Comparison of ENCODE assay signal across 10 cellular contexts in the genomic region with DNA sequence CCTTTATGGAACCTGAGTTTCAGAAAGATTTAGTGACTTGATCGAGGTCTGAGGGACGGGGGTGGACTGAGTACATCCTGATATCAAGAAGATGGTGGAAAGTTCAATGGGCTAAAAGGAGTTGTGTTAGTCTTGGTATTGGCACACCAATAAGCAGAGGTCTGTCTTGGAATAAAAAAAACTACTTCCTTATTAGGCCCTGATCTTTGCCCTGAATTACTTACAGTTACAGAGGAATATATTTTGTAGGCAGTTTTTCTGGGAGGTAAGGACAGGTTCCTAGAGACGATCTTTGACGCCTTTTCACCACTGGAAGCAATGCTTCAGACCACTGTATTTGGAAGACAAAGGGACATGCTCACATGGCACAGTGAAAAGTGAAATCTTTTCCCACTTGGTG. TPM values are rescaled to one million over a fixed set of nuclear protein-coding genes. Genes with fewer than 3 reads are reported as not detected.
DNase-seq lines count a peak whose midpoint lies in the region; ATAC-seq and TF ChIP-seq lines count a peak whose summit lies in the region.
"Had no signal": no experiment of that assay in that cellular context is flagged by ENCODE, and none has a peak within 500 bp of the region (broad histone marks: within the 10 kb centered on the region; RNA-seq: fewer than 3 reads in every experiment).

No MANE protein-coding gene starts in this region.

- no peaks in the 10 kb centered on the region for H3K27me3 ChIP-seq in Panc1 (ENCODE audit: control insufficient read depth, insufficient read depth, low read length)
- H3K27me3 ChIP-seq in smooth muscle cell (ENCODE audit: low read depth), result no peaks in the 10 kb centered on the region

- H3K36me3 ChIP-seq in Panc1 (ENCODE audit: control insufficient read depth, insufficient read depth, low read length), result no peaks in the 10 kb centered on the region
- H3K36me3 ChIP-seq in smooth muscle cell (ENCODE audit: low read depth), result no peaks in the 10 kb centered on the region

- CTCF ChIA-PET in activated CD4-positive, alpha-beta T cell treated with anti-CD3 and anti-CD28 coated beads, Interleukin-2, amount 10 ng/mL, durations not matched to agents 7 days and 5 days (lab: Charles Lee), result no interaction called here
- CTCF ChIA-PET in Panc1 (lab: Charles Lee), result no interaction called here

- no peaks in the 10 kb centered on the region for H3K79me2 ChIP-seq in smooth muscle cell (ENCODE audit: low read depth)

- peak overlapping the region; percentile 84 for H3K4me2 ChIP-seq in smooth muscle cell

- 56% methylated on average over 4 of the region's 4 CpGs for WGBS in smooth muscle cell (ENCODE audit: low lambda C conversion rate)

- peak overlapping the region; percentile 30 for H2AFZ ChIP-seq in smooth muscle cell (ENCODE audit: low read depth)

- H4K20me1 ChIP-seq in smooth muscle cell (ENCODE audit: low read depth), result no peaks in the 10 kb centered on the region

- POLR2A ChIA-PET in activated CD4-positive, alpha-beta T cell treated with anti-CD3 and anti-CD28 coated beads, Interleukin-2, amount 10 ng/mL, durations not matched to agents 7 days and 5 days (lab: Charles Lee), result no interaction called here
- POLR2A ChIA-PET in Panc1 (lab: Charles Lee), result no interaction called here

- peak overlapping the region; percentile 46 for H3K4me3 Mint-ChIP-seq in activated CD4-positive, alpha-beta T cell treated with anti-CD3 and anti-CD28 coated beads, Interleukin-2, amount 10 ng/mL, durations not matched to agents 7 days and 5 days
- peak overlapping the region; percentile 78 for H3K4me3 Mint-ChIP-seq in glutamatergic neuron (ENCODE audit: unreplicated experiment)

- no peaks in the 10 kb centered on the region for H3K9me3 Mint-ChIP-seq in activated CD4-positive, alpha-beta T cell treated with anti-CD3 and anti-CD28 coated beads, Interleukin-2, amount 10 ng/mL, durations not matched to agents 7 days and 5 days
- H3K9me3 Mint-ChIP-seq in glutamatergic neuron (ENCODE audit: unreplicated experiment), result no peaks in the 10 kb centered on the region

- in situ Hi-C loops in Panc1 (cut with HindIII; ENCODE audit: low pct_unique_long_range_greater_than_20kb, low sequenced_read_pairs), result no loop called here

- H3K27ac Mint-ChIP-seq in activated CD4-positive, alpha-beta T cell treated with anti-CD3 and anti-CD28 coated beads, Interleukin-2, amount 10 ng/mL, durations not matched to agents 7 days and 5 days, result no peak overlapping the region
- peak overlapping the region; percentile 89 for H3K27ac Mint-ChIP-seq in glutamatergic neuron (ENCODE audit: unreplicated experiment)

- no peaks in the 10 kb centered on the region for H3K9me3 ChIP-seq in Panc1 (ENCODE audit: control insufficient read depth, insufficient read depth, low read depth, low read length)
- H3K9me3 ChIP-seq in smooth muscle cell (replicated peaks; ENCODE audit: low read depth), result no peaks in the 10 kb centered on the region

- no peaks in the 10 kb centered on the region for H3F3A ChIP-seq in smooth muscle cell (ENCODE audit: low read depth)

- H3K4me1 ChIP-seq in Panc1 (ENCODE audit: control insufficient read depth, insufficient read depth, low read length) (no peaks in the 10 kb centered on the region), smooth muscle cell (ENCODE audit: low read depth) (no peaks in the 10 kb centered on the region)

- H3K9ac ChIP-seq in smooth muscle cell (ENCODE audit: low read depth), result no peak overlapping the region

- H3K4me3 ChIP-seq in Panc1 (ENCODE audit: low read depth in 2 of 2, low read length in 2 of 2) (peak overlapping the region; percentile 26 to 37), smooth muscle cell (no peak overlapping the region)

- no peak for TF ChIP-seq CTCF in Panc1 (IDR thresholded peaks at IDR 0.05)
- TF ChIP-seq CTCF in glutamatergic neuron (IDR thresholded peaks at IDR 0.05; ENCODE audit: partially characterized antibody, unreplicated experiment), result no peak
- no peak for TF ChIP-seq CTCF in smooth muscle cell (IDR thresholded peaks at IDR 0.05; ENCODE audit: borderline replicate concordance, insufficient read depth, poor library complexity, severe bottlenecking)

- H3K27ac ChIP-seq in Panc1 (ENCODE audit: low read length), result no peak overlapping the region
- H3K27ac ChIP-seq in smooth muscle cell (ENCODE audit: low read depth), result no peak overlapping the region

- no peaks in the 10 kb centered on the region for H3K36me3 Mint-ChIP-seq in activated CD4-positive, alpha-beta T cell treated with anti-CD3 and anti-CD28 coated beads, Interleukin-2, amount 10 ng/mL, durations not matched to agents 7 days and 5 days (ENCODE audit: low read depth)
- H3K36me3 Mint-ChIP-seq in glutamatergic neuron (ENCODE audit: unreplicated experiment), result no peaks in the 10 kb centered on the region

- intact Hi-C loops in Panc1 (cut with micrococcal nuclease; ENCODE audit: unreplicated experiment), result no loop called here

- no peaks in the 10 kb centered on the region for H3K4me1 Mint-ChIP-seq in activated CD4-positive, alpha-beta T cell treated with anti-CD3 and anti-CD28 coated beads, Interleukin-2, amount 10 ng/mL, durations not matched to agents 7 days and 5 days
- peaks cover 7% of the 10 kb centered on the region for H3K4me1 Mint-ChIP-seq in glutamatergic neuron (ENCODE audit: low read depth, unreplicated experiment)

- H3K27me3 Mint-ChIP-seq in activated CD4-positive, alpha-beta T cell treated with anti-CD3 and anti-CD28 coated beads, Interleukin-2, amount 10 ng/mL, durations not matched to agents 7 days and 5 days, result peaks cover 4% of the 10 kb centered on the region
- no peaks in the 10 kb centered on the region for H3K27me3 Mint-ChIP-seq in glutamatergic neuron (ENCODE audit: unreplicated experiment)

- BruUV-seq in Panc1 (replicated peaks; lab: Mats Ljungman, UMichigan), result no TSS peak

- ATAC-seq in Panc1 (no peak; the same call in 1 of the 2 replicates), HG02973 (IDR thresholded peaks at IDR 0.05; ENCODE audit: unreplicated experiment) (no peak), GM21737 (IDR thresholded peaks at IDR 0.05; ENCODE audit: unreplicated experiment) (no peak)

- no peak for DNase-seq in activated CD4-positive, alpha-beta T cell treated with anti-CD3 and anti-CD28 coated beads, Interleukin-2, amount 10 ng/mL, durations not matched to agents 7 days and 5 days
- no peak for DNase-seq in activated CD4-positive, alpha-beta T cell treated with anti-CD3 and anti-CD28 coated beads, Interleukin-2, amount 50 U/mL, for 4 hours
- no peak for DNase-seq in Panc1 (ENCODE audit: low read depth, low spot score)
- DNase-seq in glutamatergic neuron, result no peak
- DNase-seq in smooth muscle cell (lab: John Stamatoyannopoulos, UW; ENCODE audit: unreplicated experiment), result no peak
- no peak for DNase-seq in central memory CD4-positive, alpha-beta T cell
- DNase-seq: NCI-H1436 had no signal

RNA-seq across cellular contexts. Expression of a gene that starts 0.7 kb away (rescaled TPM):
- total RNA-seq in activated CD4-positive, alpha-beta T cell treated with anti-CD3 and anti-CD28 coated beads, Interleukin-2, amount 10 ng/mL, durations not matched to agents 7 days and 5 days, result under 1 TPM; 0.02 to 0.04 TPM
- total RNA-seq in Panc1 (2021; ENCODE audit: unreplicated experiment) (1.3 TPM), glutamatergic neuron (ENCODE audit: unreplicated experiment) (7.4 TPM), smooth muscle cell (0.13 and 0.36 TPM in 2 replicates)
- 0.56 TPM for polyA plus RNA-seq in Panc1 (2012; ENCODE audit: insufficient read length)
- not detected in 2 replicates for polyA plus RNA-seq in smooth muscle cell
- polyA plus RNA-seq: BJ had no signal
